Comparison of ENCODE assay signal across 1 cellular context in genomic region chr3:129559565-129560079, GRCh38.
TF ChIP-seq lines count a peak whose summit lies in the region.

No MANE protein-coding gene starts in this region.

TF ChIP-seq in HepG2, 621 proteins besides CTCF, POLR2A, EP300 and RAD21:
- TF ChIP-seq GTF2F1 (IDR thresholded peaks at IDR 0.05; ENCODE audit: low read length): no peak
- TF ChIP-seq ZGPAT (CRISPR knock-in tag; IDR thresholded peaks at IDR 0.05): no peak
- no peak for TF ChIP-seq ZNF614 (CRISPR knock-in tag; IDR thresholded peaks at IDR 0.05; ENCODE audit: borderline replicate concordance)
- TF ChIP-seq HNRNPL (IDR thresholded peaks at IDR 0.05; ENCODE audit: low read depth, low read length): 0 out of 2 replicates have a peak, but pooled peaks have one; percentile 60
- TF ChIP-seq HCFC1 (IDR thresholded peaks at IDR 0.05; ENCODE audit: low read depth, low read length): no peak
- TF ChIP-seq ZFP1 (CRISPR knock-in tag; IDR thresholded peaks at IDR 0.05): no peak
- no peak for TF ChIP-seq CBFB (CRISPR knock-in tag; IDR thresholded peaks at IDR 0.05)
- no peak for TF ChIP-seq MAZ (IDR thresholded peaks at IDR 0.05; ENCODE audit: borderline replicate concordance, low read depth, low read length)
- TF ChIP-seq MAZ (CRISPR knock-in tag; IDR thresholded peaks at IDR 0.05; ENCODE audit: low read depth): no peak
- 0 out of 2 replicates have a peak, but pooled peaks have one; percentile 38 for TF ChIP-seq ZNF274 (CRISPR knock-in tag; IDR thresholded peaks at IDR 0.05)
